8 cellular contexts compared by ENCODE assay signal in the genomic region with DNA sequence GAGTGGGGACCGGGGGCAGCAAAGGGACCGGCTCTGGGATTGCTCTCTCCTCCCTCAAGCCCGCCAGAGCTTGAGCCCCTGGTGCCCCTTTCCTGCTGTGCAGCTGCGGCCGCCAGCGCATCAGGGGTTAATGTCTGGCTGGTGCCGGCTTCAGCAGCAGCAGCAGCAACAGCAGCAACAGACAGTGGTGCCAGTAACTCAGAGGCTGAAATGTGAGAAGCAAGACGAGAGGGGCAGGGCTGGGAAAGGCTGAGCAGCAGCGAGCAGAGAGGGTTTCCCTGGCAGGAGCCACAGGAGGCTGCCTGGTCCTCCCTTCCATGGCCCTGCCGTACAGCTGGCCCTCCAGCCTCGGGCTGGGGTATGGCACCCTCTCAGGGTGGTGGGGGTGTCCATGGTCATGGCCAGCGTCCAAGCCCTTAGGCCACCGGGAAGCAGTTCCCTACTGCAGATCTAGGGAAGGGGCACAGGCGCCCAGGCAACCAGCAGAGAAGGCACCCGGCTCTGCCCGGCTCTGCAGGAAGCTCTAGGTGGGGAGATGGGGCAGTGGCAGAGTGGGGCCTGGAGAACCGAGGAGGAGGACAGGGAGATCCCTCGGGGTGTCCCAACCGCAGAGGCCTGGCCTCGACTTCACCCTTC. TPM values are rescaled to one million over a fixed set of nuclear protein-coding genes. Genes with fewer than 3 reads are reported as not detected.
A peak's percentile ranks its signal among the peaks of the same experiment; 100 is the strongest.
DNase-seq lines count a peak whose midpoint lies in the region; FAIRE-seq and TF ChIP-seq lines count a peak whose summit lies in the region.

No MANE protein-coding gene starts in this region.

- H3K56ac ChIP-seq in mesendoderm (ENCODE audit: low read length): peak overlapping the region; percentile 88

- H3K27ac ChIP-seq in coronary artery (peak overlapping the region; percentile 57 to 88), mesendoderm (ENCODE audit: low read depth, low read length) (peak overlapping the region; percentile 72)

- no peak for TF ChIP-seq CTCF in coronary artery (IDR thresholded peaks at IDR 0.05)
- no peak for TF ChIP-seq CTCF in D721Med (IDR thresholded peaks at IDR 0.05; ENCODE audit: insufficient read depth, missing control alignments)

- no peaks in the 10 kb centered on the region for H3K79me2 ChIP-seq in mesendoderm (ENCODE audit: control insufficient read depth, insufficient read depth, low read length)

- no peak overlapping the region for H4K5ac ChIP-seq in mesendoderm (ENCODE audit: low read length)

- H2AK5ac ChIP-seq in mesendoderm (ENCODE audit: low read length): peak overlapping the region; percentile 11

- H2BK5ac ChIP-seq in mesendoderm (ENCODE audit: low read length): peak overlapping the region; percentile 83

- peak overlapping the region; percentile 55 for H3K9ac ChIP-seq in mesendoderm (ENCODE audit: low read length)

- H3K4me1 ChIP-seq in mesendoderm (ENCODE audit: control insufficient read depth, low read depth, low read length): peaks cover 9% of the 10 kb centered on the region

- peak overlapping the region; percentile 42 for H3K4me3 ChIP-seq in coronary artery
- H3K4me3 ChIP-seq in mesendoderm (ENCODE audit: low read length): no peak overlapping the region

- peak overlapping the region; percentile 6 for H3K4ac ChIP-seq in mesendoderm (ENCODE audit: low read depth, low read length)

- peak overlapping the region; percentile 39 for H3K4me2 ChIP-seq in mesendoderm (ENCODE audit: low read length)

- no peak for FAIRE-seq in D721Med (lab: Jason Lieb, UNC)

- H3K18ac ChIP-seq in mesendoderm (ENCODE audit: low read length): peak overlapping the region; percentile 34

- no peaks in the 10 kb centered on the region for H3K27me3 ChIP-seq in mesendoderm (ENCODE audit: insufficient read depth, low read length, poor library complexity)

- DNase-seq in DMS53 (lab: John Stamatoyannopoulos, UW) (peak; percentile 65), NCI-H2196 (lab: John Stamatoyannopoulos, UW; ENCODE audit: unreplicated experiment) (peak; percentile 81), coronary artery (ENCODE audit: low spot score) (no peak), mesendoderm (peak; percentile 95), D721Med (ENCODE audit: insufficient read length, low spot score) (no peak), CD1c-positive myeloid dendritic cell (ENCODE audit: extremely low spot score) (no peak)
- DNase-seq in effector CD4-positive, alpha-beta T cell: no peak
- no peak for DNase-seq in activated naive CD4-positive, alpha-beta T cell treated with Interleukin-2 at 50 U/mL for 16 hours

- whole genome bisulfite sequencing in mesendoderm (ENCODE audit: extremely low coverage, insufficient coverage, low lambda C conversion rate): no CpG with 5 or more reads among the region's 20 CpGs

- no peak overlapping the region for H2BK120ac ChIP-seq in mesendoderm (ENCODE audit: low read depth, low read length)

- no peak overlapping the region for H4K8ac ChIP-seq in mesendoderm (ENCODE audit: low read depth, low read length)

- H2BK15ac ChIP-seq in mesendoderm (replicated peaks; ENCODE audit: low read depth): no peak overlapping the region

- no peaks in the 10 kb centered on the region for H3K79me1 ChIP-seq in mesendoderm (ENCODE audit: low read length)

- H3K36me3 ChIP-seq in mesendoderm (ENCODE audit: control insufficient read depth, insufficient read depth, low read length): no peaks in the 10 kb centered on the region

- H3K23ac ChIP-seq in mesendoderm (ENCODE audit: low read length): no peak overlapping the region

RNA-seq across cellular contexts. Expression of a gene that starts 21.1 kb away (rescaled TPM):
- polyA plus RNA-seq in mesendoderm (2013, experiment 1 of 2): 20.3 TPM
- 21.0 TPM for polyA plus RNA-seq in mesendoderm (2013, experiment 2 of 2)

RNA-seq across cellular contexts. Expression of a gene that starts 21.9 kb away (rescaled TPM):
- 6.2 TPM for polyA plus RNA-seq in mesendoderm (2013, experiment 1 of 2)
- polyA plus RNA-seq in mesendoderm (2013, experiment 2 of 2): 6.5 TPM

RNA-seq across cellular contexts. Expression of a gene that starts 52.1 kb away (rescaled TPM):
- 0.07 TPM for polyA plus RNA-seq in mesendoderm (2013, experiment 1 of 2)
- 0.06 TPM for polyA plus RNA-seq in mesendoderm (2013, experiment 2 of 2)

RNA-seq across cellular contexts. Expression of a gene that starts 57.2 kb away (rescaled TPM):
- 140 TPM for polyA plus RNA-seq in mesendoderm (2013, experiment 1 of 2)
- polyA plus RNA-seq in mesendoderm (2013, experiment 2 of 2): 140 TPM

Comparison
In these comparisons a context has a peak if more than half of its experiments do, and no peak if none do; other contexts are left out.
1. DNase-seq: peak in DMS53 (single experiment), NCI-H2196 (single experiment) and mesendoderm (single experiment); none in coronary artery (single experiment), D721Med (single experiment), effector CD4-positive, alpha-beta T cell (single experiment), CD1c-positive myeloid dendritic cell (single experiment) and activated naive CD4-positive, alpha-beta T cell treated with Interleukin-2 at 50 U/mL for 16 hours (single experiment).